8 cellular contexts compared by ENCODE assay signal in the genomic region with DNA sequence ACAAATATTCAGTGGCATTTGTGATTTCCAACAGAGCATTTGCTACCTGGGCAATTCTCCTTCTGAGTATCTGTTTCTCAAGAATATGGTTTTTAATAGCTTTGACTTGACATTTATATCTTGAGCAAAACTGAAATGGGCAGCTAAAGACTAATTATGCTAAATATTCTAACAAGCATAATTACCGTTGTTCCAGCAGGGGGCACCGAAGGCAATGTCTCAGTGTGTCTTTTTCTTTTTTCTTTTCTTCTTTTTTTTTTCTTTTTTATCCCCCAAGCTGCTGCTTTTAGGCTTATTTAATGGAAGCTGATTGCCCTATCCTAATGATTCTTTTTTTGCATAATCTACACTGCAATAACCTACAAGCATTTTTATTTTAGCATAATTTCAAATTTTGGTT.
DNase-seq lines count a peak whose midpoint lies in the region; ATAC-seq and TF ChIP-seq lines count a peak whose summit lies in the region.

No MANE protein-coding gene starts in this region.

- H3K27ac ChIP-seq in heart right ventricle (no peak overlapping the region), mesendoderm (ENCODE audit: low read depth, low read length) (no peak overlapping the region)

- no peak overlapping the region for H3K4me2 ChIP-seq in mesendoderm (ENCODE audit: low read length)

- H3K9ac ChIP-seq in mesendoderm (ENCODE audit: low read length): no peak overlapping the region

- 22 to 29% methylated on average over 2 of the region's 2 CpGs for WGBS in heart right ventricle, 2 donors
- no CpG with 5 or more reads among the region's 2 CpGs for WGBS in mesendoderm (ENCODE audit: extremely low coverage, insufficient coverage, low lambda C conversion rate)

- no peak overlapping the region for H4K8ac ChIP-seq in mesendoderm (ENCODE audit: low read depth, low read length)

- H3K4ac ChIP-seq in mesendoderm (ENCODE audit: low read depth, low read length): no peak overlapping the region

- H4K5ac ChIP-seq in mesendoderm (ENCODE audit: low read length): no peak overlapping the region

- no peak for ATAC-seq in heart right ventricle
- no peak for ATAC-seq in left ventricle myocardium superior
- ATAC-seq in HG03135 (IDR thresholded peaks at IDR 0.05; ENCODE audit: unreplicated experiment): no peak
- ATAC-seq in HG02571 (IDR thresholded peaks at IDR 0.05; ENCODE audit: unreplicated experiment): no peak

- H2BK120ac ChIP-seq in mesendoderm (ENCODE audit: low read depth, low read length): no peak overlapping the region

- H2BK15ac ChIP-seq in mesendoderm (replicated peaks; ENCODE audit: low read depth): no peak overlapping the region

- intact Hi-C loops in heart right ventricle (cut with DNase I): no loop called here
- intact Hi-C loops in left ventricle myocardium superior (cut with micrococcal nuclease): no loop called here

- H3K9me3 ChIP-seq in heart right ventricle: no peaks in the 10 kb centered on the region

- DNase-seq in heart right ventricle (no peak), left ventricle myocardium superior (no peak), NCI-H1694 (lab: John Stamatoyannopoulos, UW) (peak; percentile 46), astrocyte of the hippocampus (ENCODE audit: low read depth, low spot score) (peak; percentile 48), mesendoderm (peak; percentile 46), kidney glomerular epithelial cell (lab: John Stamatoyannopoulos, UW) (no peak)

- H3K23ac ChIP-seq in mesendoderm (ENCODE audit: low read length): no peak overlapping the region

- no peaks in the 10 kb centered on the region for H3K79me1 ChIP-seq in mesendoderm (ENCODE audit: low read length)

- no peak overlapping the region for H3K18ac ChIP-seq in mesendoderm (ENCODE audit: low read length)

- H3K79me2 ChIP-seq in mesendoderm (ENCODE audit: control insufficient read depth, insufficient read depth, low read length): no peaks in the 10 kb centered on the region

- TF ChIP-seq CTCF in heart right ventricle (IDR thresholded peaks at IDR 0.05): peak in 7 of 9 donors; percentile 26 to 55 (median 40)

- peaks cover 0 to 11% (median 0%) of the 10 kb centered on the region in 7 donors for H3K27me3 ChIP-seq in heart right ventricle
- H3K27me3 ChIP-seq in mesendoderm (ENCODE audit: insufficient read depth, low read length, poor library complexity): no peaks in the 10 kb centered on the region

- H3K4me3 ChIP-seq in heart right ventricle: no peak overlapping the region
- H3K4me3 ChIP-seq in mesendoderm (ENCODE audit: low read length): no peak overlapping the region

- H2BK5ac ChIP-seq in mesendoderm (ENCODE audit: low read length): no peak overlapping the region

- H2AK5ac ChIP-seq in mesendoderm (ENCODE audit: low read length): no peak overlapping the region

- no peak overlapping the region for H3K56ac ChIP-seq in mesendoderm (ENCODE audit: low read length)

- H3K4me1 ChIP-seq in heart right ventricle (peaks cover 0 to under 1% (median 0%) of the 10 kb centered on the region in 9 donors), mesendoderm (ENCODE audit: control insufficient read depth, low read depth, low read length) (no peaks in the 10 kb centered on the region)

- H3K36me3 ChIP-seq in heart right ventricle (no peaks in the 10 kb centered on the region), mesendoderm (ENCODE audit: control insufficient read depth, insufficient read depth, low read length) (no peaks in the 10 kb centered on the region)

Comparison
In these comparisons a context has a peak if more than half of its experiments do, and no peak if none do; other contexts are left out.
1. DNase-seq: peak in NCI-H1694 (single experiment), astrocyte of the hippocampus (single experiment) and mesendoderm (single experiment); none in heart right ventricle (0 of 2), left ventricle myocardium superior (single experiment) and kidney glomerular epithelial cell (single experiment).